ENCODE assay signal across 16 cellular contexts in the genomic region with DNA sequence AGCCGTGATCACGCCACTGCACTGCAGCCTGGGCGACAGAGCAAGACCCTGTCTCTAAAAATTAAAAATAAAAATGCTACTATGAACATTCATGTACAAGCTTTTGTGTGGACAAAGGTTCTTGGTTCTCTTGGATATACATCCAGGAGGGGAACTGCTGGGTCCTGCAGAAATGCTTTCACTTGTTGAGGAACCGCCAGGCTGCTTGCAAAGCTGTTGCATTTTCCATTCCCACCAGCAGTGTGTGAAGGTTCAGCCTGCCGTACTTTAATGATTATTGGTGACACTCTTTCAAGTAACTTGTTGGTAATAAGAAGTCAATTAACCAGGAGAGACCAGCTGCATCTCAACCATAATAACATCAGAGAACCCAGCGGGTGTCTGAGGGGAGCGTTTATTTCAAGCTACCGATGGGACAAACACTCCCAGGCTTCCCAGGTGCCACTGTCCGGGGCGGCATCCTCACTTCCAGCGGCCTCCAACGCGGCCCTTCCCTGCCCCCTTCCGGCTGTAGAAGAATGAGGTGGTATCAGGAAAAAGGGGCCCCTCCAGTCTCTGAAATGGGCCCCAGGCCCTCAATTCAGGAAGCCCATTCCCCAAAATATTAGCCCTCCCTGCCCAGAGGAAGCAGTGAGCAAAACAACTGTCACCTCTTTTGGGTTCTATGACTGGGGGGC. TPM values are rescaled to one million over a fixed set of nuclear protein-coding genes. Genes with fewer than 3 reads are reported as not detected.
DNase-seq lines count a peak whose midpoint lies in the region; TF ChIP-seq lines count a peak whose summit lies in the region.
"Had no signal": no experiment of that assay in that cellular context is flagged by ENCODE, and none has a peak within 500 bp of the region (broad histone marks: within the 10 kb centered on the region; RNA-seq: fewer than 3 reads in every experiment).

No MANE protein-coding gene starts in this region.

- H3K9me3 Mint-ChIP-seq in activated naive CD4-positive, alpha-beta T cell treated with anti-CD3 and anti-CD28 coated beads, Interleukin-2, amount 10 ng/mL, durations not matched to agents 7 days and 5 days, result no peaks in the 10 kb centered on the region
- H3K9me3 Mint-ChIP-seq: mesothelial cell of epicardium had no signal

- H3K4me1 ChIP-seq in thyroid gland, result no peaks in the 10 kb centered on the region
- H3K4me1 ChIP-seq in esophagus squamous epithelium, result no peaks in the 10 kb centered on the region

- WGBS in thyroid gland, 2 donors, result 63 to 66% methylated on average over 5 to 14 of the region's 14 CpGs
- 59 to 76% methylated on average over 5 to 8 of the region's 14 CpGs for WGBS in esophagus squamous epithelium, 2 donors

- TF ChIP-seq CTCF in retinal pigment epithelial cell (conservative IDR thresholded peaks at IDR 0.05; ENCODE audit: low read depth, low read length) (peak; percentile 1), thyroid gland (IDR thresholded peaks at IDR 0.05) (no peak), esophagus squamous epithelium (IDR thresholded peaks at IDR 0.05) (no peak)

- H3K9me3 ChIP-seq in thyroid gland (no peaks in the 10 kb centered on the region), esophagus squamous epithelium (no peaks in the 10 kb centered on the region)

- intact Hi-C loops in thyroid gland (cut with DNase I) (no loop called here), esophagus squamous epithelium (cut with DNase I) (no loop called here)

- H3K4me3 Mint-ChIP-seq in activated naive CD4-positive, alpha-beta T cell treated with anti-CD3 and anti-CD28 coated beads, Interleukin-2, amount 10 ng/mL, durations not matched to agents 7 days and 5 days, result no peak overlapping the region
- H3K4me3 Mint-ChIP-seq: activated naive CD8-positive, alpha-beta T cell; mesothelial cell of epicardium had no signal

- H3K27me3 Mint-ChIP-seq in activated naive CD4-positive, alpha-beta T cell treated with anti-CD3 and anti-CD28 coated beads, Interleukin-2, amount 10 ng/mL, durations not matched to agents 7 days and 5 days, result peaks cover 76% of the 10 kb centered on the region

- H3K27ac ChIP-seq in thyroid gland (no peak overlapping the region), esophagus squamous epithelium (no peak overlapping the region)

- H3K4me3 ChIP-seq in H7 (ENCODE audit: insufficient read depth, low read depth, low read length) (no peak overlapping the region), retinal pigment epithelial cell (ENCODE audit: low read length) (no peak overlapping the region), thyroid gland (replicated peaks in 1 of 3) (no peak overlapping the region), esophagus squamous epithelium (no peak overlapping the region)

- H3K27ac Mint-ChIP-seq in activated naive CD4-positive, alpha-beta T cell treated with anti-CD3 and anti-CD28 coated beads, Interleukin-2, amount 10 ng/mL, durations not matched to agents 7 days and 5 days, result no peak overlapping the region
- H3K27ac Mint-ChIP-seq: activated naive CD8-positive, alpha-beta T cell; mesothelial cell of epicardium; progenitor cell of endocrine pancreas had no signal

- H3K27me3 ChIP-seq in H7 (ENCODE audit: control insufficient read depth, insufficient read depth, low read length) (no peaks in the 10 kb centered on the region), thyroid gland (no peaks in the 10 kb centered on the region), esophagus squamous epithelium (peaks cover 0 to 65% (median 0%) of the 10 kb centered on the region in 4 donors)

- no peaks in the 10 kb centered on the region for H3K36me3 Mint-ChIP-seq in activated naive CD4-positive, alpha-beta T cell treated with anti-CD3 and anti-CD28 coated beads, Interleukin-2, amount 10 ng/mL, durations not matched to agents 7 days and 5 days
- H3K36me3 Mint-ChIP-seq: activated naive CD8-positive, alpha-beta T cell; mesothelial cell of epicardium had no signal

- CTCF ChIA-PET in activated naive CD4-positive, alpha-beta T cell treated with anti-CD3 and anti-CD28 coated beads, Interleukin-2, amount 10 ng/mL, durations not matched to agents 7 days and 5 days (lab: Charles Lee), result interaction anchor here (0.7 to 1.2 kb wide), 6 partner anchors 42 to 479 kb away, joined by 3 to 10 read pairs (median 3); no protein-coding TSS in a partner anchor

- peaks cover 2% of the 10 kb centered on the region for H3K4me1 Mint-ChIP-seq in activated naive CD4-positive, alpha-beta T cell treated with anti-CD3 and anti-CD28 coated beads, Interleukin-2, amount 10 ng/mL, durations not matched to agents 7 days and 5 days
- H3K4me1 Mint-ChIP-seq: mesothelial cell of epicardium had no signal

- TF ChIP-seq POLR2A in thyroid gland (IDR thresholded peaks at IDR 0.05), result no peak
- TF ChIP-seq POLR2A in esophagus squamous epithelium (IDR thresholded peaks at IDR 0.05), result no peak

- peak; percentile 45 for DNase-seq in activated naive CD4-positive, alpha-beta T cell treated with anti-CD3 and anti-CD28 coated beads, Interleukin-2, amount 10 ng/mL, durations not matched to agents 7 days and 5 days
- DNase-seq in activated naive CD4-positive, alpha-beta T cell (lab: John Stamatoyannopoulos, UW), result no peak
- DNase-seq in H7, result peak; percentile 65
- peak; percentile 29 for DNase-seq in dermis blood vessel endothelial cell
- DNase-seq in retinal pigment epithelial cell (ENCODE audit: low read depth), result no peak
- DNase-seq in thyroid gland, result no peak
- DNase-seq in esophagus squamous epithelium (lab: John Stamatoyannopoulos, UW), result no peak
- no peak for DNase-seq in NCI-H69 (lab: John Stamatoyannopoulos, UW)
- DNase-seq: ACHN, NCI-H1436 treated with DMSO at 0.1 percent for 48 hours, NCI-H526, SHP77 had no signal

- no peaks in the 10 kb centered on the region; the same call in 1 of the 2 replicates for H3K36me3 ChIP-seq in H7 (replicated peaks; ENCODE audit: control insufficient read depth, insufficient read depth, low read length)
- H3K36me3 ChIP-seq in thyroid gland, result no peaks in the 10 kb centered on the region
- no peaks in the 10 kb centered on the region for H3K36me3 ChIP-seq in esophagus squamous epithelium

RNA-seq across cellular contexts. Expression of a gene that starts 15.2 kb away (rescaled TPM):
- total RNA-seq in H7 (2014; rRNA removed; shearing (Covaris generic)), result 57.5 and 66.4 TPM in 2 replicates
- total RNA-seq in dermis blood vessel endothelial cell, result 37.4 and 40.3 TPM in 2 replicates
- 100 to 1,000 TPM in 1 of 4 donors, 10 to 100 TPM in 3; 40.0 to 110 (median 76.1) TPM for total RNA-seq in thyroid gland
- total RNA-seq in esophagus squamous epithelium, result 10 to 100 TPM; 35.1 to 89.1 (median 43.7) TPM

RNA-seq across cellular contexts. Expression of a gene that starts 16.4 kb away (rescaled TPM):
- total RNA-seq in H7 (2014; rRNA removed; shearing (Covaris generic)), result 33.8 and 44.8 TPM in 2 replicates
- total RNA-seq in dermis blood vessel endothelial cell, result 0.60 and 1.7 TPM in 2 replicates
- total RNA-seq in thyroid gland, result not detected
- total RNA-seq in esophagus squamous epithelium, result 10 to 100 TPM in 1 of 4 donors, 1 to 10 TPM in 3; 3.3 to 23.1 (median 6.2) TPM

RNA-seq across cellular contexts. Expression of a gene that starts 24.9 kb away (rescaled TPM):
- 6.5 and 11.6 TPM in 2 replicates for total RNA-seq in H7 (2014; rRNA removed; shearing (Covaris generic))
- total RNA-seq in dermis blood vessel endothelial cell (not detected in 2 replicates), thyroid gland (not detected), esophagus squamous epithelium (not detected)
- total RNA-seq: ureter had no signal

RNA-seq across cellular contexts. Expression of a gene that starts 33.8 kb away (rescaled TPM):
- total RNA-seq in H7 (2014; rRNA removed; shearing (Covaris generic)), result 0.15 and 2.2 TPM in 2 replicates
- total RNA-seq in dermis blood vessel endothelial cell, result 0.34 and 0.42 TPM in 2 replicates
- total RNA-seq in thyroid gland, result 1 to 10 TPM; 3.3 to 9.1 (median 5.5) TPM
- total RNA-seq in esophagus squamous epithelium, result 1 to 10 TPM in 3 of 4 donors, under 1 TPM in 1; 0.53 to 2.8 (median 1.4) TPM

RNA-seq across cellular contexts. Expression of a gene that starts 47.5 kb away (rescaled TPM):
- 0.26 and 0.31 TPM in 2 replicates for total RNA-seq in H7 (2014; rRNA removed; shearing (Covaris generic))
- total RNA-seq in dermis blood vessel endothelial cell (not detected in 2 replicates), thyroid gland (not detected), esophagus squamous epithelium (under 1 TPM in 1 of 4 donors, not detected in 3; 0.22 TPM)
- total RNA-seq: ureter had no signal

Comparison
In these comparisons a context has a peak if more than half of its experiments do, and no peak if none do; other contexts are left out.
1. DNase-seq: peak in activated naive CD4-positive, alpha-beta T cell treated with anti-CD3 and anti-CD28 coated beads, Interleukin-2, amount 10 ng/mL, durations not matched to agents 7 days and 5 days (single experiment), H7 (single experiment) and dermis blood vessel endothelial cell (single experiment); none in activated naive CD4-positive, alpha-beta T cell (0 of 4), retinal pigment epithelial cell (single experiment), thyroid gland (0 of 2), esophagus squamous epithelium (single experiment) and NCI-H69 (single experiment).